ENCODE assay signal across 8 cellular contexts in genomic region chr15:76938752-76939151, GRCh38. TPM values are rescaled to one million over a fixed set of nuclear protein-coding genes. Genes with fewer than 3 reads are reported as not detected.
"Had no signal": no experiment of that assay in that cellular context is flagged by ENCODE, and none has a peak within 500 bp of the region (broad histone marks: within the 10 kb centered on the region; RNA-seq: fewer than 3 reads in every experiment).

No MANE protein-coding gene starts in this region.

- H3K27me3 Mint-ChIP-seq: IgD-negative memory B cell had no signal

- H3K9me3 Mint-ChIP-seq: GM23338, H9, HFFc6, IgD-negative memory B cell had no signal

- ATAC-seq: GM23338, HepG2 had no signal

- DNase-seq: H9, HCEC 1CT, HFFc6, KBM-7 had no signal

- H3K4me3 Mint-ChIP-seq: GM23338, H9, HFFc6, IgD-negative memory B cell had no signal

- H3K27ac Mint-ChIP-seq: GM23338, H9, HFFc6, IgD-negative memory B cell had no signal

RNA-seq across cellular contexts. Expression of gene PSTPIP1, which starts 56.2 kb away (rescaled TPM):
- total RNA-seq: HT1080 had no signal
